ENCODE assay signal across 11 cellular contexts in genomic region chr17:75263051-75263450, GRCh38. TPM values are rescaled to one million over a fixed set of nuclear protein-coding genes. Genes with fewer than 3 reads are reported as not detected.
DNase-seq lines count a peak whose midpoint lies in the region; ATAC-seq, FAIRE-seq and TF ChIP-seq lines count a peak whose summit lies in the region.
"Had no signal": no experiment of that assay in that cellular context is flagged by ENCODE, and none has a peak within 500 bp of the region (broad histone marks: within the 10 kb centered on the region; RNA-seq: fewer than 3 reads in every experiment).

No MANE protein-coding gene starts in this region.

- no peaks in the 10 kb centered on the region for H3K27me3 Mint-ChIP-seq in CD4-positive, CD25-positive, alpha-beta regulatory T cell
- no peaks in the 10 kb centered on the region for H3K27me3 Mint-ChIP-seq in activated T-helper 17 cell treated with anti-CD3 and anti-CD28 coated beads, Interleukin-2, amount 50 U/mL, for 72 hours
- no peaks in the 10 kb centered on the region for H3K27me3 Mint-ChIP-seq in mesothelial cell of epicardium (ENCODE audit: low read depth)

- H3K4me1 ChIP-seq in CD4-positive, CD25-positive, alpha-beta regulatory T cell (ENCODE audit: control insufficient read depth, insufficient read depth, low read length, poor library complexity, severe bottlenecking): peaks cover 33% of the 10 kb centered on the region

- peaks cover 40% of the 10 kb centered on the region for H3K36me3 ChIP-seq in CD4-positive, CD25-positive, alpha-beta regulatory T cell (ENCODE audit: control insufficient read depth, insufficient read depth, low read length)

- no peak for DNase-seq in CD4-positive, CD25-positive, alpha-beta regulatory T cell
- DNase-seq in HFF-Myc (ENCODE audit: extremely low read depth, low read depth): no peak
- DNase-seq in mesothelial cell of epicardium (ENCODE audit: low spot score in 2 of 2, unreplicated experiment in 2 of 2): no peak
- no peak for DNase-seq in NCI-H2227 treated with DMSO at 0.1 percent for 48 hours (lab: John Stamatoyannopoulos, UW)
- no peak for DNase-seq in UCSD-AML1 (lab: John Stamatoyannopoulos, UW; ENCODE audit: unreplicated experiment)
- DNase-seq in frontal cortex (ENCODE audit: low spot score in 2 of 2): no peak
- no peak for DNase-seq in effector CD8-positive, alpha-beta T cell (lab: John Stamatoyannopoulos, UW)
- DNase-seq: GF-D8, NCI-H187 had no signal

- FAIRE-seq in frontal cortex (lab: Jason Lieb, UNC): no peak

- TF ChIP-seq CTCF in HFF-Myc (IDR thresholded peaks at IDR 0.05; ENCODE audit: low read depth, low read length, missing control alignments) (no peak), mesothelial cell of epicardium (IDR thresholded peaks at IDR 0.05; ENCODE audit: unreplicated experiment) (no peak)

- H3K4me1 Mint-ChIP-seq in CD4-positive, CD25-positive, alpha-beta regulatory T cell: peaks cover 10 to 55% (median 25%) of the 10 kb centered on the region in 4 donors
- H3K4me1 Mint-ChIP-seq in activated T-helper 17 cell treated with anti-CD3 and anti-CD28 coated beads, Interleukin-2, amount 50 U/mL, for 72 hours: peaks cover 6% of the 10 kb centered on the region
- H3K4me1 Mint-ChIP-seq in mesothelial cell of epicardium: peaks cover 35% of the 10 kb centered on the region

- no peaks in the 10 kb centered on the region for H3K27me3 ChIP-seq in CD4-positive, CD25-positive, alpha-beta regulatory T cell (ENCODE audit: control insufficient read depth, insufficient read depth, low read length)
- H3K27me3 ChIP-seq: esophagus muscularis mucosa had no signal

- no peak for ATAC-seq in CD4-positive, CD25-positive, alpha-beta regulatory T cell (ENCODE audit: low read depth in 2 of 2)
- no peak for ATAC-seq in activated T-helper 17 cell treated with anti-CD3 and anti-CD28 coated beads, Interleukin-2, amount 50 U/mL, for 72 hours (replicated peaks)

- no peak overlapping the region for H3K27ac ChIP-seq in CD4-positive, CD25-positive, alpha-beta regulatory T cell (ENCODE audit: insufficient read depth, low read length, poor library complexity, severe bottlenecking)

- H3K4me3 Mint-ChIP-seq in CD4-positive, CD25-positive, alpha-beta regulatory T cell: peak overlapping the region; percentile 96 to 99 (median 99)
- H3K4me3 Mint-ChIP-seq in activated T-helper 17 cell treated with anti-CD3 and anti-CD28 coated beads, Interleukin-2, amount 50 U/mL, for 72 hours: peak overlapping the region; percentile 98
- H3K4me3 Mint-ChIP-seq in mesothelial cell of epicardium: peak overlapping the region; percentile 98

- peak overlapping the region in 1 of 3 donors; percentile 100 for H3K27ac Mint-ChIP-seq in CD4-positive, CD25-positive, alpha-beta regulatory T cell
- H3K27ac Mint-ChIP-seq in activated T-helper 17 cell treated with anti-CD3 and anti-CD28 coated beads, Interleukin-2, amount 50 U/mL, for 72 hours: peak overlapping the region; percentile 100
- peak overlapping the region; percentile 100 for H3K27ac Mint-ChIP-seq in mesothelial cell of epicardium

- peaks cover 9% of the 10 kb centered on the region for H3K36me3 Mint-ChIP-seq in CD4-positive, CD25-positive, alpha-beta regulatory T cell
- H3K36me3 Mint-ChIP-seq in activated T-helper 17 cell treated with anti-CD3 and anti-CD28 coated beads, Interleukin-2, amount 50 U/mL, for 72 hours (ENCODE audit: low read depth): peaks cover 82% of the 10 kb centered on the region
- H3K36me3 Mint-ChIP-seq in mesothelial cell of epicardium: peaks cover 6% of the 10 kb centered on the region

- no peaks in the 10 kb centered on the region for H3K9me3 ChIP-seq in CD4-positive, CD25-positive, alpha-beta regulatory T cell (ENCODE audit: control insufficient read depth in 2 of 2, low read length in 2 of 2)
- H3K9me3 ChIP-seq: esophagus muscularis mucosa had no signal

- no peaks in the 10 kb centered on the region for H3K9me3 Mint-ChIP-seq in CD4-positive, CD25-positive, alpha-beta regulatory T cell
- no peaks in the 10 kb centered on the region for H3K9me3 Mint-ChIP-seq in activated T-helper 17 cell treated with anti-CD3 and anti-CD28 coated beads, Interleukin-2, amount 50 U/mL, for 72 hours
- no peaks in the 10 kb centered on the region for H3K9me3 Mint-ChIP-seq in mesothelial cell of epicardium

- peak overlapping the region; percentile 92 for H3K4me3 ChIP-seq in CD4-positive, CD25-positive, alpha-beta regulatory T cell (ENCODE audit: low read depth, low read length)
- H3K4me3 ChIP-seq in HFF-Myc (replicated peaks; ENCODE audit: low read depth, low read length): peak overlapping the region; percentile 76

RNA-seq across cellular contexts. Expression of gene MRPS7, which starts 1.4 kb away (rescaled TPM):
- 32.3 TPM for total RNA-seq in CD4-positive, CD25-positive, alpha-beta regulatory T cell
- polyA plus RNA-seq in CD4-positive, CD25-positive, alpha-beta regulatory T cell: 100 to 1,000 TPM; 119 to 141 (median 120) TPM
- 10 to 100 TPM; 53.6 to 83.2 TPM for total RNA-seq in activated T-helper 17 cell treated with anti-CD3 and anti-CD28 coated beads, Interleukin-2, amount 50 U/mL, for 72 hours
- total RNA-seq in mesothelial cell of epicardium (44.2 to 49.2 TPM (median 45.3 TPM) in 3 replicates), frontal cortex (37.1 TPM)

RNA-seq across cellular contexts. Expression of gene GGA3, which starts 1.6 kb away (rescaled TPM):
- total RNA-seq in CD4-positive, CD25-positive, alpha-beta regulatory T cell: 92.6 TPM
- 10 to 100 TPM in 3 of 4 donors, 1 to 10 TPM in 1; 8.0 to 17.2 (median 10.9) TPM for polyA plus RNA-seq in CD4-positive, CD25-positive, alpha-beta regulatory T cell
- total RNA-seq in activated T-helper 17 cell treated with anti-CD3 and anti-CD28 coated beads, Interleukin-2, amount 50 U/mL, for 72 hours: 10 to 100 TPM; 63.2 to 71.9 TPM
- total RNA-seq in mesothelial cell of epicardium: 54.6 to 61.2 TPM (median 58.3 TPM) in 3 replicates
- total RNA-seq in frontal cortex: 15.1 TPM

RNA-seq across cellular contexts. Expression of gene MIF4GD, which starts 8.0 kb away (rescaled TPM):
- total RNA-seq in CD4-positive, CD25-positive, alpha-beta regulatory T cell: 35.7 TPM
- 100 to 1,000 TPM in 1 of 4 donors, 10 to 100 TPM in 3; 78.3 to 102 (median 89.4) TPM for polyA plus RNA-seq in CD4-positive, CD25-positive, alpha-beta regulatory T cell
- 10 to 100 TPM; 23.6 to 31.6 TPM for total RNA-seq in activated T-helper 17 cell treated with anti-CD3 and anti-CD28 coated beads, Interleukin-2, amount 50 U/mL, for 72 hours
- 10.6 to 11.5 TPM (median 11.2 TPM) in 3 replicates for total RNA-seq in mesothelial cell of epicardium
- 8.2 TPM for total RNA-seq in frontal cortex

RNA-seq across cellular contexts. Expression of gene SLC25A19, which starts 26.2 kb away (rescaled TPM):
- total RNA-seq in CD4-positive, CD25-positive, alpha-beta regulatory T cell: 24.9 TPM
- 10 to 100 TPM; 15.1 to 21.9 (median 19.0) TPM for polyA plus RNA-seq in CD4-positive, CD25-positive, alpha-beta regulatory T cell
- 100 to 1,000 TPM in 1 of 2 donors, 10 to 100 TPM in 1; 97.4 to 113 TPM for total RNA-seq in activated T-helper 17 cell treated with anti-CD3 and anti-CD28 coated beads, Interleukin-2, amount 50 U/mL, for 72 hours
- total RNA-seq in mesothelial cell of epicardium (9.8 to 10.4 TPM (median 10.3 TPM) in 3 replicates), frontal cortex (6.9 TPM)

RNA-seq across cellular contexts. Expression of gene NUP85, which starts 57.6 kb away (rescaled TPM):
- total RNA-seq in CD4-positive, CD25-positive, alpha-beta regulatory T cell: 79.5 TPM
- 10 to 100 TPM; 31.1 to 60.7 (median 44.3) TPM for polyA plus RNA-seq in CD4-positive, CD25-positive, alpha-beta regulatory T cell
- 100 to 1,000 TPM; 143 to 161 TPM for total RNA-seq in activated T-helper 17 cell treated with anti-CD3 and anti-CD28 coated beads, Interleukin-2, amount 50 U/mL, for 72 hours
- 69.6 to 79.7 TPM (median 71.9 TPM) in 3 replicates for total RNA-seq in mesothelial cell of epicardium
- total RNA-seq in frontal cortex: 28.1 TPM
